1 cellular context compared by ENCODE assay signal in the genomic region with DNA sequence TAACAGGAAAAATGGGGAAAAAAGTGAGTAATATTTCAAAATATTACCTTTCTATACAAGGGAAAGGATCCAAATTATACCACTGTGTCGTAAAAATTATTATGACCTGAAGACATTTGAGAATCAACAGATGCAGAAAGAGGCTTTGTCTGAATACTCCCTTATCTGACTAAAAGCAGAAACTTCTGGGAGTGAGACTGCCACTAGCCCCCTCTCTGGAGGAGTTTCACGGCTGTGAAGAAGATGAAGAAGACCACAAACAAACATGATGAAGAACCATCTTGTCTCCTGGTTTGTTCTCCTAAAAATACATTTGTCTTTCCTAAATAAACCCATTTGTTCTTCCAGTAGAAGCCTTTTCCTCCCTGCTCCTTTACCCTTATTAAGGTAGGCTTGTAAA.
TF ChIP-seq lines count a peak whose summit lies in the region.

No MANE protein-coding gene starts in this region.

TF ChIP-seq in A549, 52 proteins besides CTCF, POLR2A, EP300 and RAD21 (continued from another document):
- TF ChIP-seq, protein P1, sequence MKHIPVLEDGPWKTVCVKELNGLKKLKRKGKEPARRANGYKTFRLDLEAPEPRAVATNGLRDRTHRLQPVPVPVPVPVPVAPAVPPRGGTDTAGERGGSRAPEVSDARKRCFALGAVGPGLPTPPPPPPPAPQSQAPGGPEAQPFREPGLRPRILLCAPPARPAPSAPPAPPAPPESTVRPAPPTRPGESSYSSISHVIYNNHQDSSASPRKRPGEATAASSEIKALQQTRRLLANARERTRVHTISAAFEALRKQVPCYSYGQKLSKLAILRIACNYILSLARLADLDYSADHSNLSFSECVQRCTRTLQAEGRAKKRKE (CRISPR knock-in tag; IDR thresholded peaks at IDR 0.05; ENCODE audit: low read depth), result no peak
- TF ChIP-seq JUNB (IDR thresholded peaks at IDR 0.05) (no peak), HOXA7 (CRISPR knock-in tag; IDR thresholded peaks at IDR 0.05) (no peak)
